Comparison of ENCODE assay signal across 26 cellular contexts in the genomic region with DNA sequence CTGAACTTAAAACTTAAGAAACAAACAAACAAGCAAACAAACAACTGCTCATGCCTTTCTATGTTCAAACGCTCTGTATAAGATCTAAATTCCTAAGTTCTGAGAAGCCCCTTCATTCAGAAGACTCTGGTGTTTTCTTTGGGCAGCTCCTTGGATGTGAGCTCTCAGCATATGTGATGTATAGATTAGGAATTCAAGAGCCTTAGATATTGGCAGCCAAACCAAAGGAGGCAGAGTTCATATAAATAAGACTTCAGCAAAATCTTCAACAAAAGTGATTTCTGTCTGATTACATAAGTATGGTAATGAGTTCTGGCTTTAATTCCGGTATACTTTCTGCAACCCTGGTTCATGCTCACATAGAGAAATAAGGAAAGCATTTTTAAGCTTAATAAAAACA.
DNase-seq lines count a peak whose midpoint lies in the region; ATAC-seq, FAIRE-seq and TF ChIP-seq lines count a peak whose summit lies in the region.
"Had no signal": no experiment of that assay in that cellular context is flagged by ENCODE, and none has a peak within 500 bp of the region (broad histone marks: within the 10 kb centered on the region; RNA-seq: fewer than 3 reads in every experiment).

No MANE protein-coding gene starts in this region.

- H3K9ac ChIP-seq in GM23248 = no peak overlapping the region
- H3K9ac ChIP-seq in astrocyte (ENCODE audit: low read length) = no peak overlapping the region
- H3K9ac ChIP-seq: BLaER1 had no signal

- peak; percentile 37 for DNase-seq in GM23248
- DNase-seq in astrocyte (ENCODE audit: low read depth) = peak; percentile 59
- DNase-seq in fibroblast of peridontal ligament (ENCODE audit: extremely low read depth) = peak; percentile 85
- peak; percentile 30 for DNase-seq in osteoblast (ENCODE audit: insufficient read length, low spot score, missing footprints)
- DNase-seq in NCI-H1930 (lab: John Stamatoyannopoulos, UW) = no peak
- DNase-seq in activated T-cell treated with anti-CD3 and anti-CD28 coated beads, Interleukin-2, amount 50 U/mL, for 1 hour = no peak
- no peak for DNase-seq in tibial artery
- DNase-seq: CD4-positive, alpha-beta T cell; COR-L47; DMS79; GOT3; Kasumi-1; NCI-H1417 treated with DMSO at 0.1 percent for 48 hours; NCI-H2029; NCI-H226; NCI-H510A treated with DMSO at 0.1 percent for 48 hours; NCI-H748 treated with DMSO at 0.1 percent for 48 hours; PC-9; RPMI8226; SHP77 had no signal

- H3K9me3 Mint-ChIP-seq in astrocyte (ENCODE audit: unreplicated experiment) = no peaks in the 10 kb centered on the region

- no peak for ATAC-seq in gastroesophageal sphincter
- ATAC-seq: A549, HCT116 had no signal

- 33 to 56% methylated on average over 2 of the region's 2 CpGs for WGBS in GM23248 (ENCODE audit: low coverage in 1 of 2, low lambda C conversion rate in 2 of 2, missing lambda C conversion rate in 2 of 2), 2 experiments
- 58 to 59% methylated on average over 2 of the region's 2 CpGs for WGBS in gastroesophageal sphincter (ENCODE audit: low coverage in 1 of 2), 2 donors

- no peaks in the 10 kb centered on the region for H3K36me3 Mint-ChIP-seq in astrocyte (ENCODE audit: low read depth, unreplicated experiment)

- H3K9me2 ChIP-seq in GM23248 (ENCODE audit: insufficient read depth) = no peaks in the 10 kb centered on the region

- FAIRE-seq in astrocyte (lab: Jason Lieb, UNC) = no peak
- FAIRE-seq: A549, G401.6, GM12892 had no signal

- H3K4me3 Mint-ChIP-seq in astrocyte (ENCODE audit: unreplicated experiment) = no peak overlapping the region
- H3K4me3 Mint-ChIP-seq: CD4-positive, alpha-beta T cell had no signal

- H3K27me3 Mint-ChIP-seq in astrocyte (ENCODE audit: low read depth, unreplicated experiment) = no peaks in the 10 kb centered on the region
- H3K27me3 Mint-ChIP-seq: CD4-positive, alpha-beta T cell had no signal

- TF ChIP-seq CTCF in astrocyte (IDR thresholded peaks at IDR 0.05; ENCODE audit: insufficient read depth, low read depth, low read length) (no peak), osteoblast (IDR thresholded peaks at IDR 0.05; ENCODE audit: extremely low read depth, low read depth, low read length) (no peak), gastroesophageal sphincter (IDR thresholded peaks at IDR 0.05) (no peak), tibial artery (IDR thresholded peaks at IDR 0.05) (no peak)

- H3K36me3 ChIP-seq in GM23248 (ENCODE audit: low read depth) = no peaks in the 10 kb centered on the region
- H3K36me3 ChIP-seq in astrocyte (ENCODE audit: insufficient read depth, low read length) = no peaks in the 10 kb centered on the region
- H3K36me3 ChIP-seq in osteoblast (ENCODE audit: insufficient read depth, low read length) = no peaks in the 10 kb centered on the region
- H3K36me3 ChIP-seq in gastroesophageal sphincter = no peaks in the 10 kb centered on the region
- H3K36me3 ChIP-seq in tibial artery = no peaks in the 10 kb centered on the region
- H3K36me3 ChIP-seq: BLaER1 had no signal

- H3K27me3 ChIP-seq in GM23248 (replicated peaks; ENCODE audit: insufficient read depth) (no peaks in the 10 kb centered on the region), astrocyte (ENCODE audit: insufficient read depth, low read length) (no peaks in the 10 kb centered on the region), osteoblast (ENCODE audit: insufficient read depth, low read length) (no peaks in the 10 kb centered on the region), gastroesophageal sphincter (no peaks in the 10 kb centered on the region), tibial artery (no peaks in the 10 kb centered on the region)
- H3K27me3 ChIP-seq: BLaER1 had no signal

- H3K27ac Mint-ChIP-seq in astrocyte (ENCODE audit: unreplicated experiment) = no peak overlapping the region
- H3K27ac Mint-ChIP-seq: CD4-positive, alpha-beta T cell had no signal

- H3K4me1 Mint-ChIP-seq in astrocyte (ENCODE audit: low read depth, unreplicated experiment) = peaks cover 12% of the 10 kb centered on the region

- intact Hi-C loops in tibial artery (cut with DNase I; ENCODE audit: low total_unique reads) = no loop called here

- H3K4me1 ChIP-seq in GM23248 (ENCODE audit: insufficient read depth) (peaks cover 6% of the 10 kb centered on the region; the same call in 1 of the 2 replicates), astrocyte (ENCODE audit: insufficient read depth, low read length) (peaks cover 12% of the 10 kb centered on the region), osteoblast (ENCODE audit: insufficient read depth, low read length) (peaks cover 21% of the 10 kb centered on the region), gastroesophageal sphincter (peaks cover 6 to 36% (median 15%) of the 10 kb centered on the region in 3 donors), tibial artery (peaks cover 0 to 29% (median 17%) of the 10 kb centered on the region in 4 donors)
- H3K4me1 ChIP-seq: BLaER1 had no signal

- H3K4me2 ChIP-seq in GM23248 (ENCODE audit: unreplicated experiment) (no peak overlapping the region), astrocyte (ENCODE audit: low read length) (no peak overlapping the region), osteoblast (ENCODE audit: insufficient read depth, low read length) (no peak overlapping the region)
- H3K4me2 ChIP-seq: A549, BLaER1, PC-9 had no signal

- H2AFZ ChIP-seq in GM23248 = no peak overlapping the region
- H2AFZ ChIP-seq in astrocyte (ENCODE audit: low read depth, low read length) = no peak overlapping the region
- H2AFZ ChIP-seq in osteoblast (ENCODE audit: low read length) = no peak overlapping the region
- H2AFZ ChIP-seq: PC-9 had no signal

- H3K9me3 ChIP-seq in GM23248 (ENCODE audit: low read depth) (no peaks in the 10 kb centered on the region), astrocyte (ENCODE audit: insufficient read depth, low read depth, low read length) (no peaks in the 10 kb centered on the region), osteoblast (ENCODE audit: low read depth, low read length) (no peaks in the 10 kb centered on the region), gastroesophageal sphincter (no peaks in the 10 kb centered on the region), tibial artery (no peaks in the 10 kb centered on the region)
- H3K9me3 ChIP-seq: A549 had no signal

- H3K79me2 ChIP-seq in GM23248 (ENCODE audit: insufficient read depth) (no peaks in the 10 kb centered on the region), astrocyte (ENCODE audit: insufficient read depth, low read length) (no peaks in the 10 kb centered on the region), osteoblast (ENCODE audit: insufficient read depth, low read length) (no peaks in the 10 kb centered on the region)

- TF ChIP-seq EP300 in gastroesophageal sphincter (IDR thresholded peaks at IDR 0.05) = no peak

- H3K27ac ChIP-seq in GM23248 (no peak overlapping the region), astrocyte (ENCODE audit: low read depth, low read length) (no peak overlapping the region), osteoblast (ENCODE audit: low read depth, low read length) (no peak overlapping the region), gastroesophageal sphincter (no peak overlapping the region), tibial artery (no peak overlapping the region)
- H3K27ac ChIP-seq: A549, BLaER1, PC-9 had no signal

- no peaks in the 10 kb centered on the region for H4K20me1 ChIP-seq in GM23248 (ENCODE audit: insufficient read depth)
- no peaks in the 10 kb centered on the region for H4K20me1 ChIP-seq in astrocyte (ENCODE audit: insufficient read depth, low read length)
- H4K20me1 ChIP-seq in osteoblast (ENCODE audit: insufficient read depth, low read length) = no peaks in the 10 kb centered on the region
- H4K20me1 ChIP-seq: BLaER1 had no signal

- H3K4me3 ChIP-seq in GM23248 (no peak overlapping the region), astrocyte (ENCODE audit: insufficient read depth, low read depth, low read length) (no peak overlapping the region), osteoblast (ENCODE audit: insufficient read depth, low read length) (no peak overlapping the region), gastroesophageal sphincter (no peak overlapping the region), tibial artery (no peak overlapping the region)
- H3K4me3 ChIP-seq: A549, BLaER1, PC-9 had no signal

- no peak for TF ChIP-seq POLR2A in gastroesophageal sphincter (IDR thresholded peaks at IDR 0.05)

- no peaks in the 10 kb centered on the region for H3F3A ChIP-seq in GM23248 (ENCODE audit: insufficient read depth)

- in situ Hi-C loops in GM23248 (cut with MboI) = no loop called here

Comparison
In these comparisons a context has a peak if more than half of its experiments do, and no peak if none do; other contexts are left out.
1. DNase-seq: peak in GM23248 (single experiment), astrocyte (single experiment), fibroblast of peridontal ligament (single experiment) and osteoblast (single experiment); none in NCI-H1930 (0 of 2), activated T-cell treated with anti-CD3 and anti-CD28 coated beads, Interleukin-2, amount 50 U/mL, for 1 hour (single experiment) and tibial artery (0 of 2).